ENCODE assay signal across 9 cellular contexts in the genomic region with DNA sequence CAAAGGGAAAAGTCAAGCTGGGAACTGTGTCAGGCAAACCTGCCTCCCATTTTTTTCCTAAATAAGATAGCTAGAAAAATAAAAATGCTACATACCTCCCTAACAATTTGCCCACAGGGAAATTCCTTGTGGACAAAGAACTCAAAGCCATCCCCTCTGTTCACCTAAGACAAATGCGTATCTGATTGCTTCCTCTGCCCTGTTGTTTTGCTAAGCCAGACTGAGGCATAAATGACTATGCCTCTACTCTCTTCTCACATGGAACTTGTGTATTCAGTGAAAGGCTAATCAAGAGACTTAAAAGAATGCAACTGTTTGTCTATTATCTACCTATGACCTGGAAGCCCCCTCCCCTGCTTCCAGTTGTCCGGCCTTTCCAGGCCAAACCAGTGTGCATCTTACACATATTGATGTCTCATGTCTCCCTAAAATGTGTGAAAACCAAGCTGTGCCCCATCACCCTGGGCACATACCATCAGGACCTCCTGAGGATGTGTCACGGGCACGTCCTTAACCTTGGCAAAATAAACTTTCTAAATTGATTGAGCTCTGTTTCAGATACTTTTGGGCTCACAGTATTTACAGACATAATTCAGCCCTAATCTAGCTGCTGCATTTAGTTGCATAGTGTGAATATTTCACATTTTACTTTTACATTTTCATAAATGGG. TPM values are rescaled to one million over a fixed set of nuclear protein-coding genes. Genes with fewer than 3 reads are reported as not detected.
DNase-seq lines count a peak whose midpoint lies in the region; ATAC-seq and TF ChIP-seq lines count a peak whose summit lies in the region.
"Had no signal": no experiment of that assay in that cellular context is flagged by ENCODE, and none has a peak within 500 bp of the region (broad histone marks: within the 10 kb centered on the region; RNA-seq: fewer than 3 reads in every experiment).

No MANE protein-coding gene starts in this region.

- peaks cover 93% of the 10 kb centered on the region for H3F3A ChIP-seq in PC-9 (ENCODE audit: insufficient read depth, low read depth)

- H3K4me1 ChIP-seq in CD4-positive, CD25-positive, alpha-beta regulatory T cell (ENCODE audit: control insufficient read depth, insufficient read depth, low read length, poor library complexity, severe bottlenecking): peaks cover 93% of the 10 kb centered on the region
- H3K4me1 ChIP-seq in PC-9 (replicated peaks; ENCODE audit: insufficient read depth): peaks cover 93% of the 10 kb centered on the region

- H3K4me3 ChIP-seq in CD4-positive, CD25-positive, alpha-beta regulatory T cell (ENCODE audit: low read depth, low read length): peak overlapping the region; percentile 84
- no peak overlapping the region for H3K4me3 ChIP-seq in PC-9

- TF ChIP-seq CTCF in PC-9 (conservative IDR thresholded peaks at IDR 0.05) (no peak), osteocyte (IDR thresholded peaks at IDR 0.05) (no peak)

- CTCF ChIA-PET in PC-9 (lab: Charles Lee): no interaction called here

- H3K4me3 Mint-ChIP-seq in CD4-positive, CD25-positive, alpha-beta regulatory T cell: peak overlapping the region; percentile 51 to 98 (median 93)
- H3K4me3 Mint-ChIP-seq in osteocyte (ENCODE audit: unreplicated experiment): peak overlapping the region; percentile 18

- no peaks in the 10 kb centered on the region for H3K27me3 Mint-ChIP-seq in CD4-positive, CD25-positive, alpha-beta regulatory T cell
- no peaks in the 10 kb centered on the region for H3K27me3 Mint-ChIP-seq in osteocyte (ENCODE audit: unreplicated experiment)

- intact Hi-C loops in PC-9 (cut with micrococcal nuclease; ENCODE audit: unreplicated experiment): loop anchor here (2.0 kb wide), 1 partner anchor 27 kb away; no protein-coding TSS in a partner anchor

- peaks cover 95% of the 10 kb centered on the region for H3K79me2 ChIP-seq in PC-9 (ENCODE audit: low read depth)

- no peaks in the 10 kb centered on the region for H3K27me3 ChIP-seq in CD4-positive, CD25-positive, alpha-beta regulatory T cell (ENCODE audit: control insufficient read depth, insufficient read depth, low read length)
- no peaks in the 10 kb centered on the region for H3K27me3 ChIP-seq in PC-9 (ENCODE audit: insufficient read depth, low read depth)

- no peaks in the 10 kb centered on the region for H3K9me3 Mint-ChIP-seq in CD4-positive, CD25-positive, alpha-beta regulatory T cell
- no peaks in the 10 kb centered on the region for H3K9me3 Mint-ChIP-seq in osteocyte (ENCODE audit: unreplicated experiment)

- peak in 1 of 3 donors; percentile 37 for DNase-seq in CD4-positive, CD25-positive, alpha-beta regulatory T cell
- no peak for DNase-seq in PC-9
- DNase-seq in dermis blood vessel endothelial cell: peak; percentile 53
- no peak for DNase-seq in osteocyte (ENCODE audit: extremely low spot score, unreplicated experiment)
- DNase-seq in NCI-H1092 treated with DMSO at 0.1 percent for 48 hours (lab: John Stamatoyannopoulos, UW): no peak
- no peak for DNase-seq in SIG-M5 treated with dmso at 0.1 percent for 504 hours (lab: John Stamatoyannopoulos, UW; ENCODE audit: unreplicated experiment)
- DNase-seq in GF-D8 (lab: John Stamatoyannopoulos, UW): no peak
- DNase-seq: NCI-H2029 had no signal

- no peaks in the 10 kb centered on the region for H3K9me3 ChIP-seq in CD4-positive, CD25-positive, alpha-beta regulatory T cell (ENCODE audit: control insufficient read depth in 2 of 2, low read length in 2 of 2)
- no peaks in the 10 kb centered on the region for H3K9me3 ChIP-seq in PC-9 (ENCODE audit: insufficient read depth, low read depth)

- peak overlapping the region; percentile 94 for H3K27ac ChIP-seq in CD4-positive, CD25-positive, alpha-beta regulatory T cell (ENCODE audit: insufficient read depth, low read length, poor library complexity, severe bottlenecking)
- peak overlapping the region; percentile 97 for H3K27ac ChIP-seq in PC-9

- H3K4me1 Mint-ChIP-seq in CD4-positive, CD25-positive, alpha-beta regulatory T cell: peaks cover 48 to 92% (median 76%) of the 10 kb centered on the region in 4 donors
- H3K4me1 Mint-ChIP-seq in osteocyte (ENCODE audit: unreplicated experiment): peaks cover 85% of the 10 kb centered on the region

- POLR2A ChIA-PET in PC-9 (lab: Charles Lee; ENCODE audit: unreplicated experiment): interaction anchor here (0.8 kb wide), 1 partner anchor 16 kb away, joined by 4 read pairs; a partner anchor contains a TSS

- ATAC-seq in CD4-positive, CD25-positive, alpha-beta regulatory T cell (ENCODE audit: low read depth in 2 of 2): no peak
- ATAC-seq in GM18511 (IDR thresholded peaks at IDR 0.05; ENCODE audit: unreplicated experiment): no peak

- no peaks in the 10 kb centered on the region for H4K20me1 ChIP-seq in PC-9 (ENCODE audit: insufficient read depth)

- peak overlapping the region; percentile 53 to 98 (median 94) for H3K27ac Mint-ChIP-seq in CD4-positive, CD25-positive, alpha-beta regulatory T cell
- H3K27ac Mint-ChIP-seq in osteocyte (ENCODE audit: unreplicated experiment): peak overlapping the region; percentile 100

- H3K4me2 ChIP-seq in PC-9: peak overlapping the region; percentile 58; the same call in 1 of the 2 replicates

- BruUV-seq in PC-9 (replicated peaks; lab: Mats Ljungman, UMichigan): no TSS peak

- H3K36me3 ChIP-seq in CD4-positive, CD25-positive, alpha-beta regulatory T cell (ENCODE audit: control insufficient read depth, insufficient read depth, low read length): peaks cover 14% of the 10 kb centered on the region
- peaks cover 28% of the 10 kb centered on the region for H3K36me3 ChIP-seq in PC-9 (ENCODE audit: low read depth)

- H3K9me2 ChIP-seq in PC-9 (ENCODE audit: insufficient read depth): no peaks in the 10 kb centered on the region

- H3K36me3 Mint-ChIP-seq in CD4-positive, CD25-positive, alpha-beta regulatory T cell: peaks cover 34% of the 10 kb centered on the region
- peaks cover 20% of the 10 kb centered on the region for H3K36me3 Mint-ChIP-seq in osteocyte (ENCODE audit: unreplicated experiment)

- H2AFZ ChIP-seq in PC-9: no peak overlapping the region

RNA-seq across cellular contexts. Expression of a gene that starts 15.8 kb away (rescaled TPM):
- total RNA-seq in CD4-positive, CD25-positive, alpha-beta regulatory T cell: 579 TPM
- polyA plus RNA-seq in CD4-positive, CD25-positive, alpha-beta regulatory T cell: 10 to 100 TPM; 44.3 to 52.1 (median 48.6) TPM
- total RNA-seq in PC-9 (2021): 105 and 120 TPM in 2 replicates
- 67.0 and 67.9 TPM in 2 replicates for total RNA-seq in dermis blood vessel endothelial cell
- 89.9 and 102 TPM in 2 replicates for total RNA-seq in osteocyte
